Comparison of ENCODE assay signal across 8 cellular contexts in genomic region chr11:34105079-34105956, GRCh38. TPM values are rescaled to one million over a fixed set of nuclear protein-coding genes. Genes with fewer than 3 reads are reported as not detected.
DNase-seq lines count a peak whose midpoint lies in the region; ATAC-seq, FAIRE-seq and TF ChIP-seq lines count a peak whose summit lies in the region.

NAT10 (plus strand) TSS chr11:34105629; CDS start chr11:34108226, 2,597 bp downstream.

- no peak for TF ChIP-seq CTCF in RWPE2 (IDR thresholded peaks at IDR 0.05; ENCODE audit: poor library complexity, severe bottlenecking)
- no peak for TF ChIP-seq CTCF in fibroblast of mammary gland (conservative IDR thresholded peaks at IDR 0.05; ENCODE audit: control insufficient read depth, insufficient read depth, low read depth, low read length)
- no peak for TF ChIP-seq CTCF in natural killer cell (IDR thresholded peaks at IDR 0.05)

- peak within 1 kb of the TSS; percentile 68 for H3K27ac ChIP-seq in RWPE2 (ENCODE audit: poor library complexity, severe bottlenecking)

- H3K27ac Mint-ChIP-seq in activated T-helper 2 cell treated with anti-CD3 and anti-CD28 coated beads, Interferon-gamma antibody, Interleukin-2, Interleukin-4, amounts not matched to agents 10 μg/mL and 5 μg/mL and 100 μg/mL, durations not matched to agents 14 hours and 24 hours and 36 hours, result peak within 1 kb of the TSS; percentile 94
- peak within 1 kb of the TSS; percentile 96 to 97 for H3K27ac Mint-ChIP-seq in natural killer cell

- peaks cover 51% of the 10 kb centered on the region for H3K36me3 Mint-ChIP-seq in activated T-helper 2 cell treated with anti-CD3 and anti-CD28 coated beads, Interferon-gamma antibody, Interleukin-2, Interleukin-4, amounts not matched to agents 10 μg/mL and 5 μg/mL and 100 μg/mL, durations not matched to agents 14 hours and 24 hours and 36 hours (ENCODE audit: low read depth)
- H3K36me3 Mint-ChIP-seq in natural killer cell, result peaks cover 4% of the 10 kb centered on the region

- intact Hi-C loops in activated T-helper 2 cell treated with anti-CD3 and anti-CD28 coated beads, Interferon-gamma antibody, Interleukin-2, Interleukin-4, amounts not matched to agents 10 μg/mL and 5 μg/mL and 100 μg/mL, durations not matched to agents 14 hours and 24 hours and 36 hours (cut with micrococcal nuclease), result loop anchor here (1.0 to 2.0 kb wide), 4 partner anchors 54 to 253 kb away; partner anchors contain the start of genes ABTB2 and CAPRIN1
- intact Hi-C loops in natural killer cell (cut with micrococcal nuclease), result loop anchor here (1.0 to 2.0 kb wide), 5 partner anchors 54 to 811 kb away; partner anchors contain the start of genes ABTB2, APIP, CAPRIN1 and CAT

- no peaks in the 10 kb centered on the region for H3K27me3 ChIP-seq in RWPE2 (ENCODE audit: insufficient read depth, poor library complexity, severe bottlenecking)

- H3K27me3 Mint-ChIP-seq in activated T-helper 2 cell treated with anti-CD3 and anti-CD28 coated beads, Interferon-gamma antibody, Interleukin-2, Interleukin-4, amounts not matched to agents 10 μg/mL and 5 μg/mL and 100 μg/mL, durations not matched to agents 14 hours and 24 hours and 36 hours (ENCODE audit: low read depth), result no peaks in the 10 kb centered on the region
- H3K27me3 Mint-ChIP-seq in natural killer cell (ENCODE audit: low read depth in 2 of 2), result no peaks in the 10 kb centered on the region

- H3K9ac ChIP-seq in ES-I3 (ENCODE audit: low read depth, low read length), result peak within 1 kb of the TSS; percentile 76

- peaks cover 33% of the 10 kb centered on the region for H3K4me1 Mint-ChIP-seq in activated T-helper 2 cell treated with anti-CD3 and anti-CD28 coated beads, Interferon-gamma antibody, Interleukin-2, Interleukin-4, amounts not matched to agents 10 μg/mL and 5 μg/mL and 100 μg/mL, durations not matched to agents 14 hours and 24 hours and 36 hours (ENCODE audit: low read depth)
- peaks cover 34 to 40% of the 10 kb centered on the region in 2 donors for H3K4me1 Mint-ChIP-seq in natural killer cell

- peaks cover 19% of the 10 kb centered on the region for H3K36me3 ChIP-seq in ES-I3 (ENCODE audit: insufficient read depth, low read length)
- H3K36me3 ChIP-seq in RWPE2 (ENCODE audit: low read depth), result peaks cover 47% of the 10 kb centered on the region

- ATAC-seq in RWPE2 (ENCODE audit: low read depth) (peak; percentile 83), natural killer cell (peak; percentile 93 to 98 (median 94))

- TF ChIP-seq POLR2A in H54 (IDR thresholded peaks at IDR 0.05; ENCODE audit: low read depth, low read length), result peak; percentile 77

- peaks cover 5% of the 10 kb centered on the region; the same call in 1 of the 2 replicates for H3K4me1 ChIP-seq in ES-I3 (ENCODE audit: insufficient read depth, low read length)
- H3K4me1 ChIP-seq in RWPE2 (ENCODE audit: insufficient read depth, poor library complexity, severe bottlenecking), result peaks cover 12% of the 10 kb centered on the region

- peak; percentile 83 for DNase-seq in H54 (ENCODE audit: insufficient read length, low spot score)
- DNase-seq in LoVo (ENCODE audit: low spot score), result peak; percentile 99
- DNase-seq in RWPE2 (ENCODE audit: low spot score), result peak; percentile 96
- peak; percentile 97 for DNase-seq in activated T-helper 2 cell treated with anti-CD3 and anti-CD28 coated beads, Interferon-gamma antibody, Interleukin-2, Interleukin-4, amounts not matched to agents 10 μg/mL and 5 μg/mL and 100 μg/mL, durations not matched to agents 14 hours and 24 hours and 36 hours (ENCODE audit: low spot score)
- peak; percentile 99 for DNase-seq in fibroblast of mammary gland (ENCODE audit: low read depth)
- peak; percentile 96 for DNase-seq in natural killer cell
- DNase-seq in stimulated activated naive CD4-positive, alpha-beta T cell treated with Interleukin-2 at 50 U/mL for 16 hours (lab: John Stamatoyannopoulos, UW), result peak; percentile 97

- H3K4me3 ChIP-seq in RWPE2 (ENCODE audit: severe bottlenecking) (peak within 1 kb of the TSS; percentile 69), fibroblast of mammary gland (ENCODE audit: control insufficient read depth, low read depth, low read length) (peak within 1 kb of the TSS; percentile 99)

- peak; percentile 81 for FAIRE-seq in H54 (lab: Jason Lieb, UNC)

- H3K9me3 Mint-ChIP-seq in activated T-helper 2 cell treated with anti-CD3 and anti-CD28 coated beads, Interferon-gamma antibody, Interleukin-2, Interleukin-4, amounts not matched to agents 10 μg/mL and 5 μg/mL and 100 μg/mL, durations not matched to agents 14 hours and 24 hours and 36 hours, result no peaks in the 10 kb centered on the region
- H3K9me3 Mint-ChIP-seq in natural killer cell, result no peaks in the 10 kb centered on the region

- no peaks in the 10 kb centered on the region for H3K9me3 ChIP-seq in ES-I3 (ENCODE audit: control insufficient read depth, insufficient read depth, low read length)
- no peaks in the 10 kb centered on the region for H3K9me3 ChIP-seq in RWPE2 (ENCODE audit: severe bottlenecking)

- H3K4me3 Mint-ChIP-seq in activated T-helper 2 cell treated with anti-CD3 and anti-CD28 coated beads, Interferon-gamma antibody, Interleukin-2, Interleukin-4, amounts not matched to agents 10 μg/mL and 5 μg/mL and 100 μg/mL, durations not matched to agents 14 hours and 24 hours and 36 hours (ENCODE audit: low read depth), result peak within 1 kb of the TSS; percentile 95
- H3K4me3 Mint-ChIP-seq in natural killer cell, result peak within 1 kb of the TSS; percentile 96

RNA-seq across cellular contexts. Expression of gene NAT10, which starts in this region (rescaled TPM):
- total RNA-seq in activated T-helper 2 cell treated with anti-CD3 and anti-CD28 coated beads, Interferon-gamma antibody, Interleukin-2, Interleukin-4, amounts not matched to agents 10 μg/mL and 5 μg/mL and 100 μg/mL, durations not matched to agents 14 hours and 24 hours and 36 hours, result 124 and 125 TPM in 2 replicates
- 10 to 100 TPM; 40.3 to 53.6 (median 42.8) TPM for total RNA-seq in natural killer cell

Comparison
In these comparisons a context has a peak if more than half of its experiments do, and no peak if none do; other contexts are left out.
1. Peak in every context shown above with its lines: DNase-seq, ATAC-seq, H3K4me3 ChIP-seq and H3K27ac ChIP-seq.